In genomic region chr12:6980075-6980474, GRCh38 we compare ENCODE assay signal across 1 cellular context.
TF ChIP-seq lines count a peak whose summit lies in the region.

No MANE protein-coding gene starts in this region.

TF ChIP-seq in K562, 482 proteins besides CTCF, POLR2A, EP300 and RAD21:
- TF ChIP-seq ZNF121 (CRISPR knock-in tag; conservative IDR thresholded peaks at IDR 0.05) (peak; percentile 79), PHB (CRISPR knock-in tag; IDR thresholded peaks at IDR 0.05) (no peak)
